In the genomic region with DNA sequence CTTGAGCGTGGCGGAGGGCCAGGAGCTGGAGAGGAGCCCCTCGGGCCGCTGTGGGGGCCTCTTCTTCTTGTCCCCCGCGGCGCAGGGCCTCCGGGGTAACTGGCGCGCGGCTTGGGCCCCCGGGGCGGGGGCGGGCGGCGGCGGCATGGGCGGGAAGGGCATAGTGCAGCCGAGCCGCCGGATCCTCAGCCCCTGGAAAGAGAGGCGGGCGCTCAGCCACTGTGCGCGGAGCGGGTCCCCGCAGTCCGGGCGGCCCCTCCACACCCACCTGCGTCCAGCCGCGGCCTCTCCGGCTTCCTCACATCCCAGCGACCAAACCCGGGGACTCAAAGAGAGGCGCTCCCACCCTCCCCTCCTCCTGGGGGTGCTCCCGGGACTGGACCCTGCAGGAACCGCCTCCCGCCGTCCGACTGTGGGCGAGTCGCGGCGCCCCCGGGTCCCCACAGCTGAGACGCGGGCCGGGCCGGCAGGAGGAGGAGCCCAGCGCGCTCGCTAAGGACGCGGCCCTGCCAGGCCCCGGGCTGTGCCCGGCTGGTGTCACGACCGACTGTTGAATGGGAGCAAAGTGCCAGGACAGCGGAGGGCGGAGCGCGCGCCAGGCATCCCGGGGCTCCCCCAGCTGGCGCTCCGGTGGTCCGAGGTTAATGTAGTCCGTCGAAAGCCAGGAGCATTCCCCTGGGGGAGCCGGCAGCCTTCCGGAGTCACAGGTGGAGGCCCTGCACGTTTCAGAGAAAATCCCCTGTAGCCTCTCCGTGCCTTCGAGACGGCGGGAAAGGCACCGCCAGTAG, we compare ENCODE assay signal across 8 cellular contexts. TPM values are rescaled to one million over a fixed set of nuclear protein-coding genes. Genes with fewer than 3 reads are reported as not detected.
DNase-seq lines count a peak whose midpoint lies in the region; ATAC-seq, FAIRE-seq and TF ChIP-seq lines count a peak whose summit lies in the region.

A gene with protein sequence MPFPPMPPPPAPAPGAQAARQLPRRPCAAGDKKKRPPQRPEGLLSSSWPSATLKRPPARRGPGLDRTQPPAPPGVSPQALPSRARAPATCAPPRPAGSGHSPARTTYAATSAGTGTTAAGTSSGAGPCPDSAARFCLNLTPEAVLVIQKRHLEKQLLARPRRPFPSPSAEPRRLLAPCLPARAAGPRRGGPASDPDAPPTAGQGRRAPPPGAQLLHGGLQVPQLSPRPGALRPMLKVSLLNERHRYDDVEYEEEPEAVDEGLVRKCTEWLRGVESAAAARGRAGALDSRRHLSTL (minus strand): TSS at position 412 of the 788 bp plus-strand sequence. CDS start 250 bp downstream, at position 162.

- in situ Hi-C loops in G401 (cut with HindIII; ENCODE audit: low sequenced_read_pairs), result no loop called here

- peaks cover 74% of the 10 kb centered on the region for H3K27me3 Mint-ChIP-seq in mesothelial cell of epicardium (ENCODE audit: low read depth)

- no peaks in the 10 kb centered on the region for H3K36me3 ChIP-seq in upper lobe of right lung

- no peaks in the 10 kb centered on the region for H3K9me3 ChIP-seq in upper lobe of right lung

- TF ChIP-seq CTCF in coronary artery (IDR thresholded peaks at IDR 0.05), result no peak
- no peak for TF ChIP-seq CTCF in mesothelial cell of epicardium (IDR thresholded peaks at IDR 0.05; ENCODE audit: unreplicated experiment)
- TF ChIP-seq CTCF in upper lobe of right lung (IDR thresholded peaks at IDR 0.05), result no peak

- DNase-seq in GM12892 (ENCODE audit: insufficient read length) (no peak), NCI-H146 treated with DMSO at 0.1 percent for 48 hours (lab: John Stamatoyannopoulos, UW; ENCODE audit: unreplicated experiment) (peak; percentile 58), coronary artery (ENCODE audit: low spot score) (no peak), mesothelial cell of epicardium (ENCODE audit: low spot score in 2 of 2, unreplicated experiment in 2 of 2) (peak in 1 of 2 experiments; percentile 48), upper lobe of right lung (no peak), NCI-H2107 treated with DMSO at 0.1 percent for 48 hours (lab: John Stamatoyannopoulos, UW; ENCODE audit: unreplicated experiment) (no peak), G401 (ENCODE audit: low spot score) (no peak)

- H3K27me3 ChIP-seq in upper lobe of right lung, result peaks cover 47% of the 10 kb centered on the region

- no peak for FAIRE-seq in GM12892 (lab: Jason Lieb, UNC)

- ATAC-seq in GM21528 (IDR thresholded peaks at IDR 0.05; ENCODE audit: low FRiP score, unreplicated experiment), result peak; percentile 65
- peak; percentile 55 for ATAC-seq in upper lobe of right lung

- H3K4me1 ChIP-seq in upper lobe of right lung, result peaks cover 13% of the 10 kb centered on the region

- no peaks in the 10 kb centered on the region for H3K36me3 Mint-ChIP-seq in mesothelial cell of epicardium

- H3K9me3 Mint-ChIP-seq in mesothelial cell of epicardium, result no peaks in the 10 kb centered on the region

- H3K27ac ChIP-seq in coronary artery, result no peak within 1 kb of the TSS
- no peak within 1 kb of the TSS for H3K27ac ChIP-seq in upper lobe of right lung

- intact Hi-C loops in upper lobe of right lung (cut with DNase I), result no loop called here

- H3K4me3 ChIP-seq in coronary artery (peak within 1 kb of the TSS; percentile 77), upper lobe of right lung (peak within 1 kb of the TSS; percentile 46)

- TF ChIP-seq POLR2A in GM12892 (IDR thresholded peaks at IDR 0.05; ENCODE audit: low read depth, low read length), result peak; percentile 19; the same call in 1 of the 2 replicates

- H3K4me3 Mint-ChIP-seq in mesothelial cell of epicardium, result peak within 1 kb of the TSS; percentile 57

- H3K4me1 Mint-ChIP-seq in mesothelial cell of epicardium, result peaks cover 3% of the 10 kb centered on the region

- no peak within 1 kb of the TSS for H3K27ac Mint-ChIP-seq in mesothelial cell of epicardium

RNA-seq across cellular contexts. Expression of the gene that starts here (rescaled TPM):
- polyA plus RNA-seq in GM12892 (2012; ENCODE audit: missing spikeins), result 4.4 TPM
- total RNA-seq in mesothelial cell of epicardium, result 0.20 to 0.38 TPM (median 0.31 TPM) in 3 replicates
- not detected for total RNA-seq in upper lobe of right lung
- not detected in 2 replicates for total RNA-seq in G401 (2014; rRNA removed; shearing (Covaris generic))

Comparison
In these comparisons a context has a peak if more than half of its experiments do, and no peak if none do; other contexts are left out.
1. Peak in ATAC-seq and H3K4me3 ChIP-seq in upper lobe of right lung; RNA of the gene not detected or under 1 TPM.